ENCODE assay signal across 12 cellular contexts in genomic region chr1:231139125-231139649, GRCh38. TPM values are rescaled to one million over a fixed set of nuclear protein-coding genes. Genes with fewer than 3 reads are reported as not detected.
DNase-seq lines count a peak whose midpoint lies in the region; ATAC-seq, FAIRE-seq and TF ChIP-seq lines count a peak whose summit lies in the region.
"Had no signal": no experiment of that assay in that cellular context is flagged by ENCODE, and none has a peak within 500 bp of the region (broad histone marks: within the 10 kb centered on the region; RNA-seq: fewer than 3 reads in every experiment).

No MANE protein-coding gene starts in this region.

- no peak for TF ChIP-seq CTCF in pancreas (IDR thresholded peaks at IDR 0.05)

- WGBS in pancreas, 2 donors, result 83 to 86% methylated on average over 3 of the region's 3 CpGs

- no peak overlapping the region for H3K4me3 Mint-ChIP-seq in natural killer cell treated with Interleukin-12 subunit alpha and Interleukin-12 subunit beta and Interleukin-15 and Interleukin-18, amount 100 ng/mL, for 72 hours
- H3K4me3 Mint-ChIP-seq: activated CD4-positive, alpha-beta T cell treated with anti-CD3 and anti-CD28 coated beads for 36 hours had no signal

- H3K4me1 Mint-ChIP-seq in natural killer cell treated with Interleukin-12 subunit alpha and Interleukin-12 subunit beta and Interleukin-15 and Interleukin-18, amount 100 ng/mL, for 72 hours (ENCODE audit: low read depth in 2 of 2), result no peaks in the 10 kb centered on the region

- H3K4me3 ChIP-seq in pancreas, result no peak overlapping the region

- H3K36me3 Mint-ChIP-seq in natural killer cell treated with Interleukin-12 subunit alpha and Interleukin-12 subunit beta and Interleukin-15 and Interleukin-18, amount 100 ng/mL, for 72 hours, result no peaks in the 10 kb centered on the region

- no peak overlapping the region for H3K27ac Mint-ChIP-seq in natural killer cell treated with Interleukin-12 subunit alpha and Interleukin-12 subunit beta and Interleukin-15 and Interleukin-18, amount 100 ng/mL, for 72 hours
- H3K27ac Mint-ChIP-seq: activated CD4-positive, alpha-beta T cell treated with anti-CD3 and anti-CD28 coated beads for 36 hours had no signal

- no peak for FAIRE-seq in pancreas (lab: Jason Lieb, UNC)

- H3K27me3 Mint-ChIP-seq in natural killer cell treated with Interleukin-12 subunit alpha and Interleukin-12 subunit beta and Interleukin-15 and Interleukin-18, amount 100 ng/mL, for 72 hours, result peaks cover 31 to 40% of the 10 kb centered on the region in 2 donors

- peaks cover 0 to 5% (median 4%) of the 10 kb centered on the region in 3 donors for H3K4me1 ChIP-seq in pancreas

- no peaks in the 10 kb centered on the region for H3K9me3 Mint-ChIP-seq in natural killer cell treated with Interleukin-12 subunit alpha and Interleukin-12 subunit beta and Interleukin-15 and Interleukin-18, amount 100 ng/mL, for 72 hours

- H3K27ac ChIP-seq in pancreas, result peak overlapping the region in 3 of 4 donors; percentile 5 to 44 (median 6)

- H3K36me3 ChIP-seq in pancreas, result no peaks in the 10 kb centered on the region

- intact Hi-C loops in pancreas (cut with DNase I), result no loop called here

- ATAC-seq in pancreas (peak; percentile 15 to 68 (median 40)), HG03460 (IDR thresholded peaks at IDR 0.05; ENCODE audit: unreplicated experiment) (no peak)
- ATAC-seq in natural killer cell treated with Interleukin-12 subunit alpha and Interleukin-12 subunit beta and Interleukin-15 and Interleukin-18, amount 100 ng/mL, for 72 hours, result no peak
- ATAC-seq: activated CD4-positive, alpha-beta T cell treated with anti-CD3 and anti-CD28 coated beads for 36 hours had no signal

- peak; percentile 64 for DNase-seq in Daoy (ENCODE audit: low read depth)
- peak; percentile 7 for DNase-seq in NCI-H226
- peak; percentile 73 for DNase-seq in dermis blood vessel endothelial cell
- DNase-seq in pancreas, result no peak
- DNase-seq in NCI-H1092 treated with DMSO at 0.1 percent for 48 hours (lab: John Stamatoyannopoulos, UW), result no peak
- no peak for DNase-seq in NCI-H748 treated with DMSO at 0.1 percent for 48 hours (lab: John Stamatoyannopoulos, UW)
- no peak for DNase-seq in natural killer cell treated with Interleukin-12 subunit alpha and Interleukin-12 subunit beta and Interleukin-15 and Interleukin-18, amount 100 ng/mL, for 72 hours (ENCODE audit: low spot score)
- DNase-seq: activated CD4-positive, alpha-beta T cell treated with anti-CD3 and anti-CD28 coated beads for 36 hours; NCI-H187 treated with DMSO at 0.1 percent for 48 hours; stimulated activated CD4-positive, alpha-beta T cell treated with anti-CD3 and anti-CD28 coated beads, Interleukin-12 subunit alpha, Interleukin-12 subunit beta, amount 100 ng/mL, for 4 hours; stimulated activated naive CD4-positive, alpha-beta T cell had no signal

- no peaks in the 10 kb centered on the region for H3K27me3 ChIP-seq in pancreas

- H3K9me3 ChIP-seq in pancreas, result no peaks in the 10 kb centered on the region

RNA-seq across cellular contexts. Expression of gene TRIM67, which starts 22.7 kb away (rescaled TPM):
- 0.17 TPM in 1 of 2 replicates, not detected in the other for total RNA-seq in Daoy (2014; rRNA removed; shearing (Covaris generic))
- total RNA-seq in dermis blood vessel endothelial cell (not detected in 2 replicates), pancreas (under 1 TPM; under 0.01 to 0.09 (median 0.04) TPM)
- polyA plus RNA-seq in pancreas, result under 1 TPM; 0.05 to 0.08 TPM
- total RNA-seq in natural killer cell treated with Interleukin-12 subunit alpha and Interleukin-12 subunit beta and Interleukin-15 and Interleukin-18, amount 100 ng/mL, for 72 hours, result not detected
- total RNA-seq: activated CD4-positive, alpha-beta T cell treated with anti-CD3 and anti-CD28 coated beads for 36 hours had no signal

Comparison
In these comparisons a context has a peak if more than half of its experiments do, and no peak if none do; other contexts are left out.
1. DNase-seq: peak in Daoy (single experiment), NCI-H226 (single experiment) and dermis blood vessel endothelial cell (single experiment); none in pancreas (0 of 6), NCI-H1092 treated with DMSO at 0.1 percent for 48 hours (single experiment), NCI-H748 treated with DMSO at 0.1 percent for 48 hours (single experiment) and natural killer cell treated with Interleukin-12 subunit alpha and Interleukin-12 subunit beta and Interleukin-15 and Interleukin-18, amount 100 ng/mL, for 72 hours (single experiment).
2. ATAC-seq: peak in pancreas (4 of 4); none in HG03460 (single experiment) and natural killer cell treated with Interleukin-12 subunit alpha and Interleukin-12 subunit beta and Interleukin-15 and Interleukin-18, amount 100 ng/mL, for 72 hours (0 of 2).